24 cellular contexts compared by ENCODE assay signal in the genomic region with DNA sequence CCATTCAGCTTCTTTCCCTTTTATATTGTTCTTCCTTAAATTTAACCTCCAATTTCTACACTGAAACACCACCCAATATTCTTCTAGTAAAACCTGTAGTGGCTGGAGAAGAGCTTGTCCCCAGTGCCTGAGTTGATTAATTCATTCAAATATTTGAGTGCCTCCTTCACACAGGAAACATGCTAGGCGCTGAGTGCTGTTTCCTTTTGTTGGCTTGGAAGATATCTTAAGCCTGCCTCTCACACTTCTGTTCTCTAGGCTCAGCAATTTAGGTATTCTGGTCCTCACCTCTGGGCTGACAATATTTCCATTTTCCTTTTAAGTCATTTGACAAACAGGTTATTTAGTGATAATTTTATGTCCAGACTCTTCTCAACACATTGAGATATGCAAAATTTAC.
"Had no signal": no experiment of that assay in that cellular context is flagged by ENCODE, and none has a peak within 500 bp of the region (broad histone marks: within the 10 kb centered on the region; RNA-seq: fewer than 3 reads in every experiment).

No MANE protein-coding gene starts in this region.

- H3K27me3 Mint-ChIP-seq: activated CD8-positive, alpha-beta memory T cell treated with anti-CD3 and anti-CD28 coated beads, Interleukin-2, amount 10 ng/mL, durations not matched to agents 7 days and 5 days; activated naive CD8-positive, alpha-beta T cell treated with anti-CD3 and anti-CD28 coated beads, Interleukin-2, amount 50 U/mL, for 24 hours; central memory CD8-positive, alpha-beta T cell had no signal

- H3K36me3 Mint-ChIP-seq: activated naive CD4-positive, alpha-beta T cell treated with anti-CD3 and anti-CD28 coated beads, Interleukin-2, amount 50 U/mL, for 72 hours had no signal

- FAIRE-seq: RCC 7860 had no signal

- H3K27ac Mint-ChIP-seq: activated CD8-positive, alpha-beta memory T cell treated with anti-CD3 and anti-CD28 coated beads, Interleukin-2, amount 10 ng/mL, durations not matched to agents 7 days and 5 days; activated naive CD4-positive, alpha-beta T cell treated with anti-CD3 and anti-CD28 coated beads, Interleukin-2, amount 50 U/mL, for 72 hours; activated naive CD8-positive, alpha-beta T cell treated with anti-CD3 and anti-CD28 coated beads, Interleukin-2, amount 50 U/mL, for 24 hours; activated T-cell treated with anti-CD3 and anti-CD28 coated beads, Interleukin-2, amount 50 U/mL, for 24 hours; activated T-helper 1 cell treated with anti-CD3 and anti-CD28 coated beads, Interleukin-12 subunit alpha, Interleukin-12 subunit beta, Interleukin-2, Interleukin-4 antibody, amounts not matched to agents 30 ng/mL and 10 ng/mL and 1 ng/mL, durations not matched to agents 14 hours and 24 hours and 36 hours; T-helper 1 cell treated with Interleukin-12 subunit alpha and Interleukin-12 subunit beta and Interleukin-4 antibody, amounts not matched to agents 30 μg/mL and 1 μg/mL, for 36 hours had no signal

- H3K4me3 Mint-ChIP-seq: activated CD8-positive, alpha-beta memory T cell treated with anti-CD3 and anti-CD28 coated beads, Interleukin-2, amount 10 ng/mL, durations not matched to agents 7 days and 5 days; activated naive CD8-positive, alpha-beta T cell treated with anti-CD3 and anti-CD28 coated beads, Interleukin-2, amount 50 U/mL, for 24 hours; activated T-cell treated with anti-CD3 and anti-CD28 coated beads, Interleukin-2, amount 50 U/mL, for 24 hours; activated T-helper 1 cell treated with anti-CD3 and anti-CD28 coated beads, Interleukin-12 subunit alpha, Interleukin-12 subunit beta, Interleukin-2, Interleukin-4 antibody, amounts not matched to agents 30 ng/mL and 10 ng/mL and 1 ng/mL, durations not matched to agents 14 hours and 24 hours and 36 hours; central memory CD8-positive, alpha-beta T cell; T-helper 1 cell treated with Interleukin-12 subunit alpha and Interleukin-12 subunit beta and Interleukin-4 antibody, amounts not matched to agents 30 μg/mL and 1 μg/mL, for 36 hours had no signal

- H3K9me3 Mint-ChIP-seq: activated naive CD4-positive, alpha-beta T cell treated with anti-CD3 and anti-CD28 coated beads, Interleukin-2, amount 50 U/mL, for 72 hours; activated naive CD8-positive, alpha-beta T cell treated with anti-CD3 and anti-CD28 coated beads, Interleukin-2, amount 50 U/mL, for 24 hours; activated T-cell treated with anti-CD3 and anti-CD28 coated beads, Interleukin-2, amount 50 U/mL, for 24 hours; activated T-helper 1 cell treated with anti-CD3 and anti-CD28 coated beads, Interleukin-12 subunit alpha, Interleukin-12 subunit beta, Interleukin-2, Interleukin-4 antibody, amounts not matched to agents 30 ng/mL and 10 ng/mL and 1 ng/mL, durations not matched to agents 14 hours and 24 hours and 36 hours; central memory CD8-positive, alpha-beta T cell; T-helper 1 cell treated with Interleukin-12 subunit alpha and Interleukin-12 subunit beta and Interleukin-4 antibody, amounts not matched to agents 30 μg/mL and 1 μg/mL, for 36 hours had no signal

- ATAC-seq: activated CD4-positive, CD25-positive, alpha-beta regulatory T cell treated with anti-CD3 and anti-CD28 coated beads, Interleukin-2, amount 50 U/mL, for 24 hours; activated CD8-positive, alpha-beta memory T cell treated with anti-CD3 and anti-CD28 coated beads, Interleukin-2, amount 10 ng/mL, durations not matched to agents 7 days and 5 days; activated naive CD4-positive, alpha-beta T cell treated with anti-CD3 and anti-CD28 coated beads, Interleukin-2, amount 50 U/mL, for 72 hours; activated naive CD8-positive, alpha-beta T cell treated with anti-CD3 and anti-CD28 coated beads, Interleukin-2, amount 50 U/mL, for 24 hours; body of pancreas; PC-3 had no signal

- DNase-seq: activated CD4-positive, alpha-beta T cell treated with anti-CD3 and anti-CD28 coated beads for 4 hours; activated CD4-positive, alpha-beta T cell treated with anti-CD3 and anti-CD28 coated beads, Interleukin-2, amount 50 U/mL, for 4 hours; activated CD8-positive, alpha-beta memory T cell treated with anti-CD3 and anti-CD28 coated beads, Interleukin-2, amount 10 ng/mL, durations not matched to agents 7 days and 5 days; activated effector memory CD4-positive, alpha-beta T cell treated with Interleukin-2 at 50 U/mL for 16 hours; activated naive CD4-positive, alpha-beta T cell; activated naive CD8-positive, alpha-beta T cell treated with anti-CD3 and anti-CD28 coated beads, Interleukin-2, amount 50 U/mL, for 24 hours; activated T-cell treated with anti-CD3 and anti-CD28 coated beads, Interleukin-2, amount 50 U/mL, for 24 hours; amniotic stem cell; body of pancreas; Kasumi-1; KBM-7; NCI-H1092; NCI-H1930; NCI-H345; NCI-H510A; NCI-H526 treated with DMSO at 0.1 percent for 48 hours; PC-3; SHP77 had no signal
